In genomic region chr7:90736968-90737939, GRCh38 we compare ENCODE assay signal across 9 cellular contexts.
A peak's percentile ranks its signal among the peaks of the same experiment; 100 is the strongest.
DNase-seq lines count a peak whose midpoint lies in the region; ATAC-seq and TF ChIP-seq lines count a peak whose summit lies in the region.
"Had no signal": no experiment of that assay in that cellular context is flagged by ENCODE, and none has a peak within 500 bp of the region (broad histone marks: within the 10 kb centered on the region; RNA-seq: fewer than 3 reads in every experiment).

No MANE protein-coding gene starts in this region.

- peak overlapping the region; percentile 44 for H3K4me3 ChIP-seq in DOHH2 (ENCODE audit: low read length)
- no peak overlapping the region for H3K4me3 ChIP-seq in Peyer's patch

- no peaks in the 10 kb centered on the region for H3K9me2 ChIP-seq in DOHH2 (replicated peaks; ENCODE audit: control insufficient read depth, low read length)

- no peak for TF ChIP-seq CTCF in DOHH2 (IDR thresholded peaks at IDR 0.05; ENCODE audit: low read depth, low read length, poor library complexity, severe bottlenecking)
- no peak for TF ChIP-seq CTCF in Peyer's patch (IDR thresholded peaks at IDR 0.05)

- no peak for TF ChIP-seq POLR2A in Peyer's patch (IDR thresholded peaks at IDR 0.05)

- H3F3A ChIP-seq in DOHH2 (ENCODE audit: control insufficient read depth, insufficient read depth): peaks cover 33% of the 10 kb centered on the region

- H3K9me3 ChIP-seq in DOHH2 (ENCODE audit: control insufficient read depth, insufficient read depth, low read length): peaks cover 14% of the 10 kb centered on the region
- no peaks in the 10 kb centered on the region for H3K9me3 ChIP-seq in Peyer's patch

- H3K27ac ChIP-seq in DOHH2 (ENCODE audit: low read depth, low read length): peak overlapping the region; percentile 56
- H3K27ac ChIP-seq in Peyer's patch: peak overlapping the region in 1 of 4 donors; percentile 67
- H3K27ac ChIP-seq: C4-2B had no signal

- H3K36me3 ChIP-seq in DOHH2 (ENCODE audit: control insufficient read depth, low read length): peaks cover 90% of the 10 kb centered on the region
- H3K36me3 ChIP-seq in Peyer's patch: no peaks in the 10 kb centered on the region

- H3K4me2 ChIP-seq in DOHH2 (ENCODE audit: low read length): peak overlapping the region; percentile 62

- no peaks in the 10 kb centered on the region for H4K20me1 ChIP-seq in DOHH2 (ENCODE audit: control insufficient read depth, insufficient read depth, low read depth, low read length)

- H3K79me2 ChIP-seq in DOHH2 (ENCODE audit: control insufficient read depth, low read length): peaks cover 96% of the 10 kb centered on the region

- ATAC-seq in GM19397 (IDR thresholded peaks at IDR 0.05; ENCODE audit: unreplicated experiment): peak; percentile 88
- ATAC-seq in HG03066 (IDR thresholded peaks at IDR 0.05; ENCODE audit: low read depth, unreplicated experiment): peak; percentile 95

- no peaks in the 10 kb centered on the region for H3K27me3 ChIP-seq in DOHH2 (ENCODE audit: control insufficient read depth, low read length)
- H3K27me3 ChIP-seq in Peyer's patch: no peaks in the 10 kb centered on the region

- DNase-seq in Peyer's patch (peak in 2 of 3 donors; percentile 35 to 50), NCI-H748 (lab: John Stamatoyannopoulos, UW; ENCODE audit: unreplicated experiment) (no peak), NCI-H226 (no peak), middle frontal gyrus (ENCODE audit: extremely low spot score, low spot score) (no peak)
- DNase-seq in activated CD8-positive, alpha-beta memory T cell treated with anti-CD3 and anti-CD28 coated beads, Interleukin-2, amount 50 U/mL, for 48 hours: no peak

- H3K4me1 ChIP-seq in DOHH2 (ENCODE audit: control insufficient read depth, low read length): peaks cover 61% of the 10 kb centered on the region
- H3K4me1 ChIP-seq in Peyer's patch: peaks cover 0 to 5% (median 0%) of the 10 kb centered on the region in 4 donors

Comparison
In these comparisons a context has a peak if more than half of its experiments do, and no peak if none do; other contexts are left out.
1. DNase-seq: peak in Peyer's patch (2 of 3); none in NCI-H748 (single experiment), NCI-H226 (single experiment), activated CD8-positive, alpha-beta memory T cell treated with anti-CD3 and anti-CD28 coated beads, Interleukin-2, amount 50 U/mL, for 48 hours (single experiment) and middle frontal gyrus (single experiment).